8 cellular contexts compared by ENCODE assay signal in the genomic region with DNA sequence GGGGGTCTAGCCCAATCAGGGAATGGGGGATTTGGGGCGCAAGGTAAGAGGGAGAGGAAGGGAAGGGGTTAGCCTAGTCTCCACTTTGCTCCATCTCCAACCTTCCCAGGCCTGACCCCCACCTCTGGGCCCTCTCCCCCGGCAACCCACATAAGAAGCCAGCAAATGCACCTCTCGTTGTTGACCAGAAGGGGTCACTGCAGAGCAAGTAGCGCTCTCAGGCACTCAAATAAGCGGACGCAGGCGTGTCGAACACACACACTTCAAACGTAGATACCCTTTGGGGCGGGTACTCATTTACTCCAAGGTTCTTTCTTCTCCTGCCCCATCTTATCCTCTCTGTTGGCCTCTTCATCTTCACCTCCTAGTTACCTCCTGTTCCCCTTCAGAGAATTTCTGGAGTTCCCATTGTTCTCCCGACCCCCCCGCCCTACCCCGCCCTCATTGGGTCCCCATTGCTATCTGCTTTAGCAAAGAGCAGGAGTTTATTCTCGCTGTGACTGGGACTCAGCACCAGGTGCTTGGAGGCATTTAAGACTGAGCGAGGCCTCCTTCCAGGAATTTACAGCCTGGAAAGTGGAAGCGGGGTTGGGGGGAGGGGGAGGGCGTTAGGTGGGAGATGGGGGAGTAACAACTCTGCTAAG. TPM values are rescaled to one million over a fixed set of nuclear protein-coding genes. Genes with fewer than 3 reads are reported as not detected.
DNase-seq lines count a peak whose midpoint lies in the region; ATAC-seq lines count a peak whose summit lies in the region.

No MANE protein-coding gene starts in this region.

- in situ Hi-C loops in Caki2 (cut with HindIII; ENCODE audit: low pct_unique_long_range_greater_than_20kb, low sequenced_read_pairs) = no loop called here

- peak; percentile 15 for DNase-seq in Caki2 (ENCODE audit: low read depth)
- DNase-seq in NCI-H2029 treated with DMSO at 0.1 percent for 48 hours (lab: John Stamatoyannopoulos, UW) = peak; percentile 86
- DNase-seq in activated CD4-positive, alpha-beta T cell treated with anti-CD3 and anti-CD28 coated beads, Interleukin-2, amount 50 U/mL, for 48 hours = peak; percentile 9 to 14
- DNase-seq in left cardiac atrium = peak; percentile 35
- DNase-seq in putamen (ENCODE audit: low spot score) = peak; percentile 55
- no peak for DNase-seq in activated naive CD4-positive, alpha-beta T cell treated with anti-CD3 and anti-CD28 coated beads, Interleukin-2, amount 50 U/mL, for 16 hours

- intact Hi-C loops in left cardiac atrium (cut with DNase I) = loop anchor here in 1 of 2 donors (5.0 kb wide), 1 partner anchor 437 kb away; no protein-coding TSS in a partner anchor

- peak; percentile 64 for ATAC-seq in GM21619 (IDR thresholded peaks at IDR 0.05; ENCODE audit: unreplicated experiment)
- ATAC-seq in left cardiac atrium = peak in 1 of 2 donors; percentile 59
- no peak for ATAC-seq in HG02763 (IDR thresholded peaks at IDR 0.05; ENCODE audit: unreplicated experiment)

RNA-seq across cellular contexts. Expression of a gene that starts 1.5 kb away (rescaled TPM):
- total RNA-seq in Caki2 (2014; rRNA removed; shearing (Covaris generic); ENCODE audit: low replicate concordance) = not detected in 2 replicates
- under 1 TPM; 0.13 to 0.21 TPM for total RNA-seq in left cardiac atrium
